29 cellular contexts compared by ENCODE assay signal in genomic region chr5:93019896-93020295, GRCh38.
"Had no signal": no experiment of that assay in that cellular context is flagged by ENCODE, and none has a peak within 500 bp of the region (broad histone marks: within the 10 kb centered on the region; RNA-seq: fewer than 3 reads in every experiment).

No MANE protein-coding gene starts in this region.

- H3K27ac ChIP-seq: left lung, lower lobe of right lung, pancreas, prostate gland, skin epidermis, suprapubic skin, thoracic aorta, tibial artery, upper lobe of right lung, uterus had no signal

- H3K9me3 ChIP-seq: left lung, lower lobe of right lung, pancreas, prostate gland, suprapubic skin, thoracic aorta, tibial artery, upper lobe of right lung, uterus had no signal

- H3K4me3 ChIP-seq: left lung, lower lobe of right lung, pancreas, prostate gland, skin epidermis, suprapubic skin, thoracic aorta, tibial artery, upper lobe of right lung, uterus had no signal

- FAIRE-seq: islet of Langerhans, kidney, pancreas had no signal

- DNase-seq: immature natural killer cell; kidney; left colon; left lung; lower lobe of right lung; mammary epithelial cell; mesenchymal stem cell; naive thymus-derived CD8-positive, alpha-beta T cell; nucleus accumbens; pancreas; posterior cingulate gyrus; retina; right cardiac atrium; stimulated activated CD4-positive, alpha-beta T cell treated with anti-CD3 and anti-CD28 coated beads, Interleukin-12 subunit alpha, Interleukin-12 subunit beta, amount 100 ng/mL, for 4 hours; stimulated activated CD4-positive, alpha-beta T cell treated with anti-CD3 and anti-CD28 coated beads, Interleukin-15, amount 100 ng/mL, for 24 hours; stimulated activated CD4-positive, alpha-beta T cell treated with anti-CD3 and anti-CD28 coated beads, Interleukin-2, amount 100 ng/mL, for 24 hours; stimulated activated CD4-positive, alpha-beta T cell treated with anti-CD3 and anti-CD28 coated beads, Interleukin-4, amount 100 ng/mL, for 24 hours; stimulated activated naive CD4-positive, alpha-beta T cell; tibial artery; trophoblast cell; upper lobe of right lung; uterus had no signal

- H3K27me3 ChIP-seq: left lung, pancreas, suprapubic skin, tibial artery, upper lobe of right lung, uterus had no signal

- H3K36me3 ChIP-seq: left lung, lower lobe of right lung, pancreas, prostate gland, suprapubic skin, thoracic aorta, tibial artery, upper lobe of right lung, uterus had no signal

- ATAC-seq: left colon; left lung; lower lobe of right lung; naive thymus-derived CD8-positive, alpha-beta T cell; pancreas; right cardiac atrium; sciatic nerve; stimulated activated effector memory CD8-positive, alpha-beta T cell treated with anti-CD3 and anti-CD28 coated beads, Interleukin-12 subunit alpha, Interleukin-12 subunit beta, amount 100 ng/mL, for 72 hours; upper lobe of right lung had no signal

- H3K4me1 ChIP-seq: left lung, lower lobe of right lung, pancreas, prostate gland, suprapubic skin, tibial artery, upper lobe of right lung, uterus had no signal
